ENCODE assay signal across 4 cellular contexts in the genomic region with DNA sequence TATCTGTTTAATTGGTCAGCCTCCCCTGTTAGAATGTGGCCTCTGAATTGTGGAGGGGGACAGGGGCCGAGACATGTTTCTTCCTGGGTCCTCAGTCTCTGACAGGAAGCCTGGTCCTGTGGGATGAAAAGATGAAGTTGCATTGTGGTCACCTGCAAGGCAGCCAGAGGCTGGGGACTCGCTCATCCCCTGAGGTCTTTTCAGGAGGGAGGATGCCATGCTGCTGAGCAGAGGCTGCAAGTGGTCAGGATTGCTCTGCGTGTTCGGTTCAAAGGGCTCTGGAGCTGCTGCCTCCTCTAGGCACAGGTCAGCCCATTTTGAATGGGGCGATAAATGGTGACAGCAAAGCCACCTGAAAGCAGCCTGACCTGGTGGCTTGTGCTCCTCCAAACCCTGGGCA. TPM values are rescaled to one million over a fixed set of nuclear protein-coding genes. Genes with fewer than 3 reads are reported as not detected.
"Had no signal": no experiment of that assay in that cellular context is flagged by ENCODE, and none has a peak within 500 bp of the region (broad histone marks: within the 10 kb centered on the region; RNA-seq: fewer than 3 reads in every experiment).

No MANE protein-coding gene starts in this region.

RNA-seq across cellular contexts. Expression of gene EFCAB12, which starts 44.3 kb away (rescaled TPM):
- total RNA-seq: chondrocyte, dermis blood vessel endothelial cell, fibroblast of villous mesenchyme had no signal
- polyA plus RNA-seq: fibroblast of lung had no signal
